Comparison of ENCODE assay signal across 2 cellular contexts in genomic region chr3:50673937-50674336, GRCh38.
A peak's percentile ranks its signal among the peaks of the same experiment; 100 is the strongest.
TF ChIP-seq lines count a peak whose summit lies in the region.

No MANE protein-coding gene starts in this region.

TF ChIP-seq in K562, 482 proteins besides CTCF, POLR2A, EP300 and RAD21 (continued from another document):
- TF ChIP-seq OTX1 (CRISPR knock-in tag; IDR thresholded peaks at IDR 0.05) (no peak), COPS2 (conservative IDR thresholded peaks at IDR 0.05) (no peak), SPI1 (IDR thresholded peaks at IDR 0.05; ENCODE audit: borderline replicate concordance, low read depth, low read length) (peak; percentile 65; the same call in 1 of the 2 replicates), RBM17 (IDR thresholded peaks at IDR 0.05; ENCODE audit: borderline replicate concordance, low read depth, low read length) (no peak), NKRF (IDR thresholded peaks at IDR 0.05; ENCODE audit: borderline replicate concordance) (no peak)
TF ChIP-seq in K562: peak in this region for 1.

TF ChIP-seq in neural cell, 6 proteins besides CTCF, POLR2A, EP300 and RAD21:
- TF ChIP-seq REST (IDR thresholded peaks at IDR 0.05; ENCODE audit: borderline replicate concordance): no peak
- no peak for TF ChIP-seq POLR2AphosphoS5 (IDR thresholded peaks at IDR 0.05)
- no peak for TF ChIP-seq SMC3 (conservative IDR thresholded peaks at IDR 0.05; ENCODE audit: poor library complexity)
- TF ChIP-seq TAF1 (IDR thresholded peaks at IDR 0.05; ENCODE audit: low read depth): no peak
- TF ChIP-seq MXI1 (conservative IDR thresholded peaks at IDR 0.05; ENCODE audit: poor library complexity, severe bottlenecking): no peak
- TF ChIP-seq EZH2 (IDR thresholded peaks at IDR 0.05; ENCODE audit: borderline replicate concordance, insufficient read depth, low read length, poor library complexity, severe bottlenecking): no peak
